Comparison of ENCODE assay signal across 14 cellular contexts in the genomic region with DNA sequence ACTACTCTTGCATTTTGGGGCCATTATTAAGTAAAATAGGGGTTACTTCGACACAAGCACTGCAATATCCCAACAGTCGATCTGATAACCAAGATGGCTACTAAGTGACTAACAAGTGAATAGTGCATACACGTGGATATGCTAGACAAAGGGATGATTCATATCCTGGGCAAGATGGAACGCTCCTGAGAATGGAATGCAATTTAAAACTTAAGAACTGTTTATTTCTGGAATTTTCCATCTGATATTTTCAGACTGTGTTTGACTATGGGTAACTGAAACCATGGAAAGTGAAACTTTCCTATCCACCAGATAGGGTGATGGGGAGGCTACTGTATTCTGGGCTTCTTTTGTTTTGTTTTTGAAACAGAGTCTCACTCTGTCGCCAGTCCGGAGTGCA.
DNase-seq lines count a peak whose midpoint lies in the region; ATAC-seq and TF ChIP-seq lines count a peak whose summit lies in the region.
"Had no signal": no experiment of that assay in that cellular context is flagged by ENCODE, and none has a peak within 500 bp of the region (broad histone marks: within the 10 kb centered on the region; RNA-seq: fewer than 3 reads in every experiment).

No MANE protein-coding gene starts in this region.

- intact Hi-C loops in testis (cut with DNase I; ENCODE audit: low total_unique reads) = no loop called here
- intact Hi-C loops in vagina (cut with DNase I) = no loop called here

- H2AFZ ChIP-seq in trophoblast cell (ENCODE audit: insufficient read depth, low read length, poor library complexity) = no peak overlapping the region

- peaks cover 3% of the 10 kb centered on the region in 2 experiments for H3K4me1 ChIP-seq in trophoblast cell (ENCODE audit: control insufficient read depth in 1 of 2, insufficient read depth in 2 of 2, low read length in 2 of 2)
- no peaks in the 10 kb centered on the region for H3K4me1 ChIP-seq in testis
- H3K4me1 ChIP-seq in vagina = peaks cover 7% of the 10 kb centered on the region

- no peaks in the 10 kb centered on the region for H3K9me3 ChIP-seq in trophoblast cell (ENCODE audit: insufficient read depth, low read depth, low read length)
- H3K9me3 ChIP-seq in testis = no peaks in the 10 kb centered on the region
- H3K9me3 ChIP-seq in vagina = no peaks in the 10 kb centered on the region
- H3K9me3 ChIP-seq: spleen had no signal

- TF ChIP-seq POLR2A in testis (IDR thresholded peaks at IDR 0.05) (no peak), vagina (IDR thresholded peaks at IDR 0.05) (no peak)

- H3K79me2 ChIP-seq in trophoblast cell (ENCODE audit: control insufficient read depth, insufficient read depth, low read length, poor library complexity) = no peaks in the 10 kb centered on the region

- H3K4me2 ChIP-seq in trophoblast cell (ENCODE audit: low read length) = no peak overlapping the region

- no peak overlapping the region for H3K9ac ChIP-seq in trophoblast cell (ENCODE audit: low read length)

- no peak overlapping the region for H3K4me3 ChIP-seq in trophoblast cell (ENCODE audit: low read depth, low read length)
- H3K4me3 ChIP-seq in testis = no peak overlapping the region
- no peak overlapping the region for H3K4me3 ChIP-seq in vagina
- H3K4me3 ChIP-seq: spleen had no signal

- no peak overlapping the region for H3K14ac ChIP-seq in trophoblast cell (ENCODE audit: low read length)

- H3K23ac ChIP-seq in trophoblast cell (ENCODE audit: low read length) = no peak overlapping the region

- H3K4ac ChIP-seq in trophoblast cell (ENCODE audit: low read depth, low read length) = no peak overlapping the region

- H3K27me3 ChIP-seq in trophoblast cell (ENCODE audit: insufficient read depth, low read length) = no peaks in the 10 kb centered on the region
- no peaks in the 10 kb centered on the region for H3K27me3 ChIP-seq in testis
- no peaks in the 10 kb centered on the region for H3K27me3 ChIP-seq in vagina
- H3K27me3 ChIP-seq: spleen had no signal

- DNase-seq in ELR (ENCODE audit: low read depth) (peak; percentile 96), RWPE1 (ENCODE audit: low spot score) (peak; percentile 79), trophoblast cell (peak; percentile 50 to 88), testis (no peak), vagina (ENCODE audit: extremely low spot score in 2 of 2) (no peak)
- DNase-seq: activated CD4-positive, alpha-beta T cell treated with anti-CD3 and anti-CD28 coated beads, Interleukin-2, amount 10 ng/mL, durations not matched to agents 7 days and 5 days; activated naive CD8-positive, alpha-beta T cell treated with anti-CD3 and anti-CD28 coated beads, Interleukin-2, amount 10 ng/mL, durations not matched to agents 7 days and 5 days; DND-41; NCI-H2171; SHP77; spleen had no signal

- TF ChIP-seq CTCF in RWPE1 (conservative IDR thresholded peaks at IDR 0.05; ENCODE audit: low read depth) (no peak), testis (IDR thresholded peaks at IDR 0.05) (no peak), vagina (IDR thresholded peaks at IDR 0.05) (no peak)

- POLR2A ChIA-PET in RWPE1 (lab: Yijun Ruan, JAX; ENCODE audit: low non-redundant PET) = no interaction called here

- H4K8ac ChIP-seq in trophoblast cell (ENCODE audit: low read depth, low read length) = no peak overlapping the region

- H4K12ac ChIP-seq in trophoblast cell (ENCODE audit: low read depth, low read length) = no peak overlapping the region

- no peak overlapping the region for H3K18ac ChIP-seq in trophoblast cell (ENCODE audit: low read length)

- no peak overlapping the region for H2BK5ac ChIP-seq in trophoblast cell (ENCODE audit: low read depth, low read length, poor library complexity)

- H2BK12ac ChIP-seq in trophoblast cell (ENCODE audit: low read length) = peak overlapping the region; percentile 38

- peak; percentile 92 for ATAC-seq in esophagus mucosa
- ATAC-seq in HG02981 (IDR thresholded peaks at IDR 0.05; ENCODE audit: unreplicated experiment) = no peak
- no peak for ATAC-seq in GM19351 (IDR thresholded peaks at IDR 0.05; ENCODE audit: unreplicated experiment)

- H2AK5ac ChIP-seq in trophoblast cell (ENCODE audit: low read length) = no peak overlapping the region

- no peaks in the 10 kb centered on the region for H3K79me1 ChIP-seq in trophoblast cell (ENCODE audit: low read length)

- peaks cover 0 to 4% of the 10 kb centered on the region in 2 experiments for H3K36me3 ChIP-seq in trophoblast cell (ENCODE audit: control insufficient read depth in 1 of 2, insufficient read depth in 2 of 2, low read length in 2 of 2)
- no peaks in the 10 kb centered on the region for H3K36me3 ChIP-seq in testis (ENCODE audit: low read depth, missing control alignments)
- H3K36me3 ChIP-seq in vagina = no peaks in the 10 kb centered on the region

- no peak overlapping the region for H2BK120ac ChIP-seq in trophoblast cell (ENCODE audit: insufficient read depth, low read length, poor library complexity)

- H3K27ac ChIP-seq in RWPE1 (peak overlapping the region; percentile 85), trophoblast cell (ENCODE audit: low read depth, low read length) (no peak overlapping the region), testis (no peak overlapping the region), vagina (no peak overlapping the region)
- H3K27ac ChIP-seq: spleen had no signal

- peak overlapping the region; percentile 7 for H4K91ac ChIP-seq in trophoblast cell (ENCODE audit: low read depth, low read length)

- WGBS in trophoblast cell (ENCODE audit: extremely low coverage, insufficient coverage, insufficient read length) = no CpG with 5 or more reads among the region's 6 CpGs
- WGBS in testis, 2 donors = 76 to 77% methylated on average over 6 of the region's 6 CpGs

- CTCF ChIA-PET in RWPE1 (lab: Yijun Ruan, JAX) = no interaction called here

Comparison
In these comparisons a context has a peak if more than half of its experiments do, and no peak if none do; other contexts are left out.
1. DNase-seq: peak in ELR (single experiment), RWPE1 (single experiment) and trophoblast cell (2 of 2); none in testis (single experiment) and vagina (0 of 2).